9 cellular contexts compared by ENCODE assay signal in the genomic region with DNA sequence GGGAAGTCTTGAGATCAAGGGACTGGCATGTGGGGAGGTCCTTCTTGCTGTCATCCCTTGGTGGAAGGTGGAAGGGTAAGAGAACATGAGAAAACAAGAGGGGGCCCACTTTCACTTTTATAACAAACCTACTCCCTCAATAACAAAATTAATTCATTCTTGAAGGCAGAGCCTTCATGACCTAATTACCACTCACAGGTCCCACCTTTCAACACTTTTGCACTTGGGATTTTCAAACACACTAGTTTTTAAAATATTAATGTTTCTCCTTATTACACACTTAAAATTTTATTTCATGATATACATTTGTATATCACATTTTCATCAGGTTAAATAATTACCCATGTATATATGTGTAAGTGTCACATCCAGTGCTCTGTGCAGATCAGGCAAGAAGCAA. TPM values are rescaled to one million over a fixed set of nuclear protein-coding genes. Genes with fewer than 3 reads are reported as not detected.
DNase-seq lines count a peak whose midpoint lies in the region; ATAC-seq and TF ChIP-seq lines count a peak whose summit lies in the region.
"Had no signal": no experiment of that assay in that cellular context is flagged by ENCODE, and none has a peak within 500 bp of the region (broad histone marks: within the 10 kb centered on the region; RNA-seq: fewer than 3 reads in every experiment).

No MANE protein-coding gene starts in this region.

- H3K27ac ChIP-seq in vagina, result peak overlapping the region; percentile 100

- no peak for DNase-seq in stimulated activated naive CD8-positive, alpha-beta T cell treated with anti-CD3 and anti-CD28 coated beads, Interleukin-15, Interleukin-2, amounts not matched to agents 100 U/mL and 50 U/mL, for 24 hours
- DNase-seq in astrocyte of the cerebellum (ENCODE audit: low read depth) (no peak), medulla oblongata (ENCODE audit: extremely low spot score) (peak; percentile 21), vagina (ENCODE audit: extremely low spot score in 2 of 2) (no peak), RKO (ENCODE audit: low spot score) (no peak)
- DNase-seq: DND-41 had no signal

- no peaks in the 10 kb centered on the region for H3K9me3 ChIP-seq in vagina

- no peak overlapping the region for H3K27ac Mint-ChIP-seq in stimulated activated naive CD8-positive, alpha-beta T cell treated with anti-CD3 and anti-CD28 coated beads, Interleukin-15, Interleukin-2, amounts not matched to agents 100 ng/mL and 50 ng/mL, for 24 hours

- H3K4me1 Mint-ChIP-seq in stimulated activated naive CD8-positive, alpha-beta T cell treated with anti-CD3 and anti-CD28 coated beads, Interleukin-15, Interleukin-2, amounts not matched to agents 100 ng/mL and 50 ng/mL, for 24 hours (ENCODE audit: low read depth), result peaks cover 30% of the 10 kb centered on the region

- no peaks in the 10 kb centered on the region for H3K36me3 Mint-ChIP-seq in stimulated activated naive CD8-positive, alpha-beta T cell treated with anti-CD3 and anti-CD28 coated beads, Interleukin-15, Interleukin-2, amounts not matched to agents 100 ng/mL and 50 ng/mL, for 24 hours (ENCODE audit: low read depth)

- no peaks in the 10 kb centered on the region for H3K9me3 Mint-ChIP-seq in stimulated activated naive CD8-positive, alpha-beta T cell treated with anti-CD3 and anti-CD28 coated beads, Interleukin-15, Interleukin-2, amounts not matched to agents 100 ng/mL and 50 ng/mL, for 24 hours

- TF ChIP-seq POLR2A in vagina (IDR thresholded peaks at IDR 0.05), result no peak

- TF ChIP-seq CTCF in astrocyte of the cerebellum (IDR thresholded peaks at IDR 0.05; ENCODE audit: low read depth, low read length, missing control alignments) (no peak), vagina (IDR thresholded peaks at IDR 0.05) (no peak)

- peak overlapping the region; percentile 93 for H3K4me3 Mint-ChIP-seq in stimulated activated naive CD8-positive, alpha-beta T cell treated with anti-CD3 and anti-CD28 coated beads, Interleukin-15, Interleukin-2, amounts not matched to agents 100 ng/mL and 50 ng/mL, for 24 hours

- peaks cover 25% of the 10 kb centered on the region for H3K4me1 ChIP-seq in vagina

- intact Hi-C loops in vagina (cut with DNase I), result no loop called here

- peak overlapping the region; percentile 68 for H3K4me3 ChIP-seq in astrocyte of the cerebellum (ENCODE audit: low read depth, low read length)
- peak overlapping the region in 1 of 2 donors; percentile 22 for H3K4me3 ChIP-seq in vagina

- in situ Hi-C loops in astrocyte of the cerebellum (cut with HindIII; ENCODE audit: low sequenced_read_pairs), result no loop called here

- peaks cover 3% of the 10 kb centered on the region for H3K27me3 Mint-ChIP-seq in stimulated activated naive CD8-positive, alpha-beta T cell treated with anti-CD3 and anti-CD28 coated beads, Interleukin-15, Interleukin-2, amounts not matched to agents 100 ng/mL and 50 ng/mL, for 24 hours

- no peak for ATAC-seq in stimulated activated naive CD8-positive, alpha-beta T cell treated with anti-CD3 and anti-CD28 coated beads, Interleukin-15, Interleukin-2, amounts not matched to agents 100 U/mL and 50 U/mL, for 24 hours
- ATAC-seq in HG03095 (IDR thresholded peaks at IDR 0.05; ENCODE audit: unreplicated experiment) (no peak), HG02885 (IDR thresholded peaks at IDR 0.05; ENCODE audit: poor library complexity, unreplicated experiment) (no peak)

- no peaks in the 10 kb centered on the region for H3K36me3 ChIP-seq in vagina

- H3K27me3 ChIP-seq in vagina, result no peaks in the 10 kb centered on the region

RNA-seq across cellular contexts. Expression of a gene that starts 2.0 kb away (rescaled TPM):
- total RNA-seq in vagina, result 15.2 TPM
